Comparison of ENCODE assay signal across 8 cellular contexts in the genomic region with DNA sequence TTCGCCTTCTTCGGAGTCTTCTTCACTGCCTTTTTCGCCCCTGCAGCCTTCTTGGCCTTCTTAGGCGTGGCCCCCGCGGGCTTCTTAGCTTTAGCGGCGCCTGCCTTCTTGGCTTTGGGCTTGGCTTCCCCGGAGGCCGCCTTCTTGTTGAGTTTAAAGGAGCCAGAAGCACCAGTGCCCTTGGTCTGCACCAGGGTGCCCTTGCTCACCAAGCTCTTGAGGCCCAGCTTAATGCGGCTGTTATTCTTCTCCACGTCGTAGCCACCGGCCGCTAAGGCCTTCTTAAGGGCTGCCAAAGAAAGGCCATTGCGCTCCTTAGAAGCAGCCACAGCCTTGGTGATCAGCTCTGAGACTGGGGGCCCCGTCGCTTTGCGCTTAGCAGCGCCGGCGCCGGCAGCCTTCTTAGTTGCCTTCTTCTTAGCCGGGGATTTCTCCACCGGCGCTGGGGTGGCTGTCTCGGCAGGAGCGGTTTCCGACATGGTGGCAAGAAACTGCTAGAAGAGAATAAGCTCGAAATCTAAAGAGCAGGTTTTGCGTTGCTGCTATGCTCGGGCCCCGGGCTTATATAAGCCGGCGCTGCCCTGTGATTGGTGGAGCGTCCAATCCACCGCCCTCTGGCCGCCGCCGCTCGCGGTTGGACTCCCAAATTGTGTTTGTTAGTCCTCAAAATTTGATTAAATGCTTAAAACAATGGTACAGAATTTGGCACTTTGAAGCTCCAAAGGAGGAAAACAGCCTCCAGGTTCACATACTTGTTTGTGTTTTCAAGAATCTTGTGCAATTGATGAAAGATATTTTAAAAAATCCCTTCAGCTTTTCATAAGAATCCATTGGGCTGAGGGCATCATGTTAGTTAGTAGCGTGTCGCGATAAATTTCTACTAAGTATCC. TPM values are rescaled to one million over a fixed set of nuclear protein-coding genes. Genes with fewer than 3 reads are reported as not detected.
DNase-seq lines count a peak whose midpoint lies in the region; ATAC-seq, FAIRE-seq and TF ChIP-seq lines count a peak whose summit lies in the region.

No MANE protein-coding gene starts in this region.

- no peak for TF ChIP-seq CTCF in activated B cell treated with CpG ODN at 0.5 μM for 24 hours (IDR thresholded peaks at IDR 0.05)
- peak; percentile 24 for TF ChIP-seq CTCF in chondrocyte (IDR thresholded peaks at IDR 0.05)
- no peak for TF ChIP-seq CTCF in HepG2 (CRISPR knock-in tag; IDR thresholded peaks at IDR 0.05)

- DNase-seq in D341Med (ENCODE audit: low spot score): peak; percentile 18
- DNase-seq in H7: peak; percentile 89
- DNase-seq in NCI-H146 treated with DMSO at 0.1 percent for 48 hours (lab: John Stamatoyannopoulos, UW; ENCODE audit: unreplicated experiment): peak; percentile 78
- DNase-seq in activated B cell treated with CpG ODN at 0.5 μM for 24 hours: peak; percentile 51
- DNase-seq in chondrocyte (ENCODE audit: low spot score): no peak
- peak; percentile 58 for DNase-seq in HepG2 (ENCODE audit: low spot score)
- DNase-seq in stimulated activated CD4-positive, alpha-beta T cell treated with anti-CD3 and anti-CD28 coated beads, TNF-alpha, amount 100 ng/mL, for 24 hours (ENCODE audit: low read depth in 3 of 3): peak in 2 of 3 experiments; percentile 37 to 83
- no peak for DNase-seq in ACHN

- peaks cover 34% of the 10 kb centered on the region for H3K4me1 ChIP-seq in HepG2 (ENCODE audit: insufficient read depth, low read length)

- TF ChIP-seq EP300 in HepG2 (IDR thresholded peaks at IDR 0.05; ENCODE audit: low read depth in 2 of 2, low read length in 2 of 2): no peak
- no peak for TF ChIP-seq EP300 in HepG2 (CRISPR knock-in tag; IDR thresholded peaks at IDR 0.05; ENCODE audit: borderline replicate concordance)

- H3K4me3 ChIP-seq in H7 (ENCODE audit: insufficient read depth, low read depth, low read length) (peak overlapping the region; percentile 81), HepG2 (replicated peaks in 1 of 3; ENCODE audit: insufficient read depth in 1 of 3, low read depth in 2 of 3, low read length in 3 of 3) (peak overlapping the region; percentile 58 to 70 (median 65))

- H3K27me3 ChIP-seq in H7 (ENCODE audit: control insufficient read depth, insufficient read depth, low read length) (no peaks in the 10 kb centered on the region), HepG2 (ENCODE audit: control insufficient read depth in 1 of 2, insufficient read depth in 2 of 2, low read length in 2 of 2) (peaks cover 0 to 31% of the 10 kb centered on the region in 2 experiments; a peak in 3 of 5 replicates)

- no peak for TF ChIP-seq RAD21 in HepG2 (CRISPR knock-in tag; IDR thresholded peaks at IDR 0.05)

- peak; percentile 56; a peak in 3 of 4 replicates for TF ChIP-seq POLR2A in HepG2 (IDR thresholded peaks at IDR 0.05; ENCODE audit: insufficient read depth in 1 of 2, low read depth in 2 of 2, low read length in 2 of 2)

- H3K79me2 ChIP-seq in HepG2 (ENCODE audit: insufficient read depth, low read length): no peaks in the 10 kb centered on the region

- intact Hi-C loops in activated B cell treated with CpG ODN at 0.5 μM for 24 hours (cut with micrococcal nuclease): loop anchor here (10.0 kb wide), 1 partner anchor 1272 kb away; the partner anchor contains the start of gene ABT1
- intact Hi-C loops in HepG2 (cut with micrococcal nuclease; ENCODE audit: unreplicated experiment): loop anchor here (2.0 kb wide), 1 partner anchor 22 kb away; no protein-coding TSS in a partner anchor

- H2AFZ ChIP-seq in HepG2 (ENCODE audit: low read length): no peak overlapping the region

- H3K27ac Mint-ChIP-seq in activated B cell treated with CpG ODN at 0.5 μM for 24 hours (peak overlapping the region; percentile 83), chondrocyte (ENCODE audit: unreplicated experiment) (peak overlapping the region; percentile 76)

- H3K9ac ChIP-seq in HepG2 (ENCODE audit: insufficient read depth, low read depth, low read length): peak overlapping the region; percentile 66

- no peaks in the 10 kb centered on the region for H3K36me3 ChIP-seq in H7 (replicated peaks; ENCODE audit: control insufficient read depth, insufficient read depth, low read length)
- H3K36me3 ChIP-seq in HepG2 (replicated peaks in 1 of 2; ENCODE audit: control insufficient read depth in 1 of 2, insufficient read depth in 2 of 2, low read length in 2 of 2): no peaks in the 10 kb centered on the region

- no peaks in the 10 kb centered on the region for H3K9me3 Mint-ChIP-seq in activated B cell treated with CpG ODN at 0.5 μM for 24 hours
- H3K9me3 Mint-ChIP-seq in chondrocyte (ENCODE audit: low read depth): peaks cover 4% of the 10 kb centered on the region

- peak; percentile 12 for FAIRE-seq in HepG2 (lab: Jason Lieb, UNC)

- peak overlapping the region; percentile 50 for H3K27ac ChIP-seq in HepG2 (ENCODE audit: extremely low read length, insufficient read depth, low read length)

- TSS peak; percentile 100 for BruUV-seq in HepG2 (replicated peaks; lab: Mats Ljungman, UMichigan)

- H3K4me3 Mint-ChIP-seq in activated B cell treated with CpG ODN at 0.5 μM for 24 hours: peak overlapping the region; percentile 98
- peak overlapping the region; percentile 83 for H3K4me3 Mint-ChIP-seq in chondrocyte (ENCODE audit: unreplicated experiment)

- H3K4me2 ChIP-seq in HepG2 (ENCODE audit: low read depth, low read length): peak overlapping the region; percentile 84

- peak; percentile 15 for ATAC-seq in activated B cell treated with CpG ODN at 0.5 μM for 24 hours (ENCODE audit: low read depth)
- peak; percentile 75 for ATAC-seq in HepG2

- 35% methylated on average over 35 of the region's 45 CpGs for WGBS in HepG2 (ENCODE audit: low lambda C conversion rate)

- H3K9me3 ChIP-seq in HepG2 (ENCODE audit: low read length): no peaks in the 10 kb centered on the region

- no peaks in the 10 kb centered on the region for H3K27me3 Mint-ChIP-seq in activated B cell treated with CpG ODN at 0.5 μM for 24 hours
- no peaks in the 10 kb centered on the region for H3K27me3 Mint-ChIP-seq in chondrocyte (ENCODE audit: low read depth)

- in situ Hi-C loops in HepG2 (cut with HindIII; ENCODE audit: extremely low pct_ligation_motif_present, low pct_unique_long_range_greater_than_20kb): no loop called here
- in situ Hi-C loops in ACHN (cut with HindIII; ENCODE audit: low pct_ligation_motif_present, low pct_unique_long_range_greater_than_20kb, low sequenced_read_pairs): no loop called here

- H3K36me3 Mint-ChIP-seq in activated B cell treated with CpG ODN at 0.5 μM for 24 hours (ENCODE audit: low read depth) (peaks cover 11% of the 10 kb centered on the region), chondrocyte (ENCODE audit: low read depth) (no peaks in the 10 kb centered on the region)

- CTCF ChIA-PET in activated B cell treated with CpG ODN at 0.5 μM for 24 hours (lab: Charles Lee): interaction anchor here (3.4 to 6.5 kb wide), 2 partner anchors 27 to 30 kb away, joined by 16 to 42 read pairs; a partner anchor contains a TSS
- CTCF ChIA-PET in HepG2 (lab: Yijun Ruan, JAX; ENCODE audit: low intra/inter-chr PET ratio, low total read pairs): no interaction called here

- POLR2A ChIA-PET in activated B cell treated with CpG ODN at 0.5 μM for 24 hours (lab: Charles Lee) (interaction anchor here (0.6 to 16.6 kb wide), 35 partner anchors 9 to 1875 kb away, joined by 3 to 1167 read pairs (median 10); a partner anchor contains a TSS), HepG2 (lab: Yijun Ruan, JAX) (interaction anchor here (0.8 to 5.5 kb wide), 4 partner anchors 22 to 72 kb away, joined by 3 to 74 read pairs (median 34); a partner anchor contains a TSS)

- peaks cover 57% of the 10 kb centered on the region for H3K4me1 Mint-ChIP-seq in activated B cell treated with CpG ODN at 0.5 μM for 24 hours
- peaks cover 37% of the 10 kb centered on the region for H3K4me1 Mint-ChIP-seq in chondrocyte (ENCODE audit: low read depth)

- H4K20me1 ChIP-seq in HepG2 (ENCODE audit: insufficient read depth, low read length): no peaks in the 10 kb centered on the region

TF ChIP-seq in HepG2, 621 proteins besides CTCF, POLR2A, EP300 and RAD21 (continues in another document):
- peak; percentile 54; the same call in 1 of the 2 replicates for TF ChIP-seq ZNF501 (CRISPR knock-in tag; IDR thresholded peaks at IDR 0.05)
- TF ChIP-seq ZC3H4 (CRISPR knock-in tag; IDR thresholded peaks at IDR 0.05; ENCODE audit: borderline replicate concordance): 0 out of 2 replicates have a peak, but pooled peaks have one; percentile 66
- no peak for TF ChIP-seq TCF12 (IDR thresholded peaks at IDR 0.05)
- no peak for TF ChIP-seq TCF12 (CRISPR knock-in tag; IDR thresholded peaks at IDR 0.05)
- no peak for TF ChIP-seq NR1H2 (CRISPR knock-in tag; IDR thresholded peaks at IDR 0.05; ENCODE audit: borderline replicate concordance, low read depth)
- TF ChIP-seq ADNP (CRISPR knock-in tag; IDR thresholded peaks at IDR 0.05): no peak
- TF ChIP-seq EZH2 (conservative IDR thresholded peaks at IDR 0.05; ENCODE audit: low read depth, low read length): no peak

RNA-seq across cellular contexts. Expression of gene OR2B2, which starts 44.9 kb away (rescaled TPM):
- total RNA-seq in H7 (2014; rRNA removed; shearing (Covaris generic)): not detected in 2 replicates
- not detected in 2 replicates for total RNA-seq in activated B cell treated with CpG ODN at 0.5 μM for 24 hours
- not detected in 3 replicates for total RNA-seq in chondrocyte
- total RNA-seq in HepG2 (2016; rRNA removed; fragmentation: Illumina TruSeq; extraction: Trizol): not detected in 2 replicates
- total RNA-seq in HepG2 (2016; cell fraction: cytosol; rRNA removed; fragmentation: Illumina TruSeq; extraction: Trizol; ENCODE audit: low read depth): not detected in 2 replicates
- total RNA-seq in HepG2 (2016; cell fraction: insoluble cytoplasmic fraction; rRNA removed; fragmentation: Illumina TruSeq; extraction: Trizol): not detected in 2 replicates
- total RNA-seq in HepG2 (2016; cell fraction: membrane; rRNA removed; fragmentation: Illumina TruSeq; extraction: Trizol): not detected in 2 replicates
- not detected in 2 replicates for total RNA-seq in HepG2 (2016; cell fraction: nucleus; rRNA removed; fragmentation: Illumina TruSeq; extraction: Trizol)
- not detected in 2 replicates for polyA plus RNA-seq in HepG2 (2011; rRNA removed)
- not detected in 2 replicates for polyA plus RNA-seq in HepG2 (2011; cell fraction: cytosol; rRNA removed)
- polyA plus RNA-seq in HepG2 (2011; cell fraction: nucleus; rRNA removed): not detected in 2 replicates
- not detected in 2 replicates for polyA plus RNA-seq in HepG2 (2012)
- polyA plus RNA-seq in HepG2 (2016; cell fraction: cytosol; fragmentation: Illumina TruSeq; extraction: Trizol; ENCODE audit: low read depth): not detected in 2 replicates
- polyA plus RNA-seq in HepG2 (2016; cell fraction: insoluble cytoplasmic fraction; fragmentation: Illumina TruSeq; extraction: Trizol; ENCODE audit: low read depth): not detected in 2 replicates
- not detected in 2 replicates for polyA plus RNA-seq in HepG2 (2016; cell fraction: membrane; fragmentation: Illumina TruSeq; extraction: Trizol; ENCODE audit: low read depth)
- polyA plus RNA-seq in HepG2 (2016; cell fraction: nucleus; fragmentation: Illumina TruSeq; extraction: Trizol; ENCODE audit: insufficient read depth, low read depth): not detected in 2 replicates
- not detected in 2 replicates for polyA minus RNA-seq in HepG2 (2011; rRNA and poly(A)+ RNA removed; ENCODE audit: low replicate concordance)
- polyA minus RNA-seq in HepG2 (2011; cell fraction: cytosol; rRNA and poly(A)+ RNA removed): not detected in 2 replicates
- polyA minus RNA-seq in HepG2 (2011; cell fraction: nucleus; rRNA and poly(A)+ RNA removed): not detected in 2 replicates

Comparison
In these comparisons a context has a peak if more than half of its experiments do, and no peak if none do; other contexts are left out.
1. DNase-seq: peak in D341Med (single experiment), H7 (single experiment), NCI-H146 treated with DMSO at 0.1 percent for 48 hours (single experiment), activated B cell treated with CpG ODN at 0.5 μM for 24 hours (single experiment), HepG2 (single experiment) and stimulated activated CD4-positive, alpha-beta T cell treated with anti-CD3 and anti-CD28 coated beads, TNF-alpha, amount 100 ng/mL, for 24 hours (2 of 3); none in chondrocyte (single experiment) and ACHN (single experiment).